Comparison of ENCODE assay signal across 6 cellular contexts in the genomic region with DNA sequence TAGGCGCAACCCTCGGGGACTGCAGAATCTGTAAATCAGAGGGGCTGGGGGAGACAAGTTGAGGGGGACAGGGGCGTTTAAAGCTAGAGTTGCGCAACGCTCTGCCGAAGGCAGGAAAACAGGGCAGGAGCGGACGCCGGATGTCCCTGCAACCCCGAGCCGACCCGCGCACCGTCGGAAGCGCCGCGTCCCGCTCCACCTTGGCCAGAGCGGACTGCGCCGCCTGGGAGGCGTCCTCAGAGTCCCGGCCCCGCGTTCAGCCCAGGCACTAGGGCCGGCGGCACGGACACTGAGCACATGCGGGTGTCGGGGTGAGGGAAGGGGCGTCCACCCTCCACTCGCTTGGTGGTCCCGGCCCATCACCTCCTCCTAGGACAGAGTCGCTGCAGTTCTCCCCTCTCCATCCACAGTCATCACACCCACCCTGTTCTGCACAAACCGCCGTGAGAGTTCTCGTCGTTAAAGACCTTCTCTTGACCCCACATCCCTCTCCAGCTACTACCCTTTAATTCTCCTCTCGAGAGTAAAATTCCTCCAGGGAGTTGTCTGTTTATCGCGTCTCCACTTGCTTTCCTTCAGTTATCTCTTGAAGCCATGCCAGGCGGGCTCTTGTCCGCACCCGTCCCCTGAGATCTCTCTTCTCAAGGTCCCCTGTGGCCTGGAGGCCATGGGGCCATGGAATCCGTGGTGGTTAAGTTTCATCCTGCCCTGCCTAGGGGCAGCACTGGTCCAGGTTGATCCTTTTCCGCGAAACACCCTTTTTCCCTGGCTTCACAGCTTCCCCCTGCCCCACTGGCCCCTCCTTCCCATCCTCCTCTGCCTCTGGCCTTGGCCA. TPM values are rescaled to one million over a fixed set of nuclear protein-coding genes. Genes with fewer than 3 reads are reported as not detected.
DNase-seq lines count a peak whose midpoint lies in the region; ATAC-seq lines count a peak whose summit lies in the region.

No MANE protein-coding gene starts in this region.

- POLR2A ChIA-PET in T-cell (lab: Charles Lee) = no interaction called here

- H3K4me1 Mint-ChIP-seq in T-cell = peaks cover 23 to 33% (median 25%) of the 10 kb centered on the region in 3 donors
- peaks cover 14 to 19% of the 10 kb centered on the region in 2 donors for H3K4me1 Mint-ChIP-seq in immature natural killer cell

- H3K36me3 Mint-ChIP-seq in T-cell (no peaks in the 10 kb centered on the region), immature natural killer cell (no peaks in the 10 kb centered on the region)

- H3K27ac Mint-ChIP-seq in T-cell (no peak overlapping the region), immature natural killer cell (peak overlapping the region in 4 of 6 donors; percentile 10 to 83 (median 59))

- no peaks in the 10 kb centered on the region for H3K27me3 Mint-ChIP-seq in T-cell
- peaks cover 3 to 11% (median 10%) of the 10 kb centered on the region in 3 donors for H3K27me3 Mint-ChIP-seq in immature natural killer cell (ENCODE audit: low read depth in 3 of 3)

- H3K4me3 Mint-ChIP-seq in T-cell (peak overlapping the region; percentile 78 to 84 (median 84)), immature natural killer cell (peak overlapping the region; percentile 80 to 90 (median 83))

- CTCF ChIA-PET in T-cell (lab: Charles Lee) = interaction anchor here (0.6 to 1.4 kb wide), 11 partner anchors 25 to 189 kb away, joined by 3 to 15 read pairs (median 4); no protein-coding TSS in a partner anchor

- ATAC-seq in GM18909 (IDR thresholded peaks at IDR 0.05; ENCODE audit: poor library complexity, unreplicated experiment) = peak; percentile 1
- ATAC-seq in T-cell (replicated peaks in 1 of 4) = peak in 3 of 4 experiments; percentile 1 to 8 (median 4)

- no peaks in the 10 kb centered on the region for H3K9me3 Mint-ChIP-seq in T-cell
- no peaks in the 10 kb centered on the region for H3K9me3 Mint-ChIP-seq in immature natural killer cell

- DNase-seq in T-cell (no peak), immature natural killer cell (no peak), GOT3 (lab: John Stamatoyannopoulos, UW) (no peak), EL (no peak), cerebellar cortex (ENCODE audit: low spot score) (no peak)

RNA-seq across cellular contexts. Expression of gene PDLIM7, which starts 0.8 kb away (rescaled TPM):
- total RNA-seq in T-cell = 10 to 100 TPM in 4 of 5 donors, 1 to 10 TPM in 1; 9.8 to 17.8 (median 12.8) TPM
- polyA plus RNA-seq in immature natural killer cell = 1 to 10 TPM; 1.1 to 3.3 (median 2.3) TPM

RNA-seq across cellular contexts. Expression of gene DOK3, which starts 11.4 kb away (rescaled TPM):
- total RNA-seq in T-cell = 1 to 10 TPM; 1.1 to 5.8 (median 4.3) TPM
- polyA plus RNA-seq in immature natural killer cell = 1 to 10 TPM in 1 of 3 donors, under 1 TPM in 1, not detected in 1; 0.48 to 1.3 TPM

RNA-seq across cellular contexts. Expression of gene DDX41, which starts 18.5 kb away (rescaled TPM):
- total RNA-seq in T-cell = 100 to 1,000 TPM in 3 of 5 donors, 10 to 100 TPM in 2; 64.8 to 118 (median 106) TPM
- 10 to 100 TPM; 20.0 to 62.6 (median 46.4) TPM for polyA plus RNA-seq in immature natural killer cell

RNA-seq across cellular contexts. Expression of gene DBN1, which starts 24.8 kb away (rescaled TPM):
- 10 to 100 TPM; 11.6 to 41.3 (median 21.1) TPM for total RNA-seq in T-cell
- 1 to 10 TPM in 2 of 3 donors, under 1 TPM in 1; 0.93 to 4.2 (median 2.8) TPM for polyA plus RNA-seq in immature natural killer cell

RNA-seq across cellular contexts. Expression of gene PRR7, which starts 51.6 kb away (rescaled TPM):
- total RNA-seq in T-cell = 10 to 100 TPM in 4 of 5 donors, 1 to 10 TPM in 1; 9.5 to 28.2 (median 12.3) TPM
- polyA plus RNA-seq in immature natural killer cell = 10 to 100 TPM in 2 of 3 donors, 1 to 10 TPM in 1; 9.6 to 25.4 (median 17.5) TPM

Comparison
In these comparisons a context has a peak if more than half of its experiments do, and no peak if none do; other contexts are left out.
1. H3K27ac Mint-ChIP-seq: peak in immature natural killer cell (4 of 6); none in T-cell (0 of 2).